Comparison of ENCODE assay signal across 8 cellular contexts in the genomic region with DNA sequence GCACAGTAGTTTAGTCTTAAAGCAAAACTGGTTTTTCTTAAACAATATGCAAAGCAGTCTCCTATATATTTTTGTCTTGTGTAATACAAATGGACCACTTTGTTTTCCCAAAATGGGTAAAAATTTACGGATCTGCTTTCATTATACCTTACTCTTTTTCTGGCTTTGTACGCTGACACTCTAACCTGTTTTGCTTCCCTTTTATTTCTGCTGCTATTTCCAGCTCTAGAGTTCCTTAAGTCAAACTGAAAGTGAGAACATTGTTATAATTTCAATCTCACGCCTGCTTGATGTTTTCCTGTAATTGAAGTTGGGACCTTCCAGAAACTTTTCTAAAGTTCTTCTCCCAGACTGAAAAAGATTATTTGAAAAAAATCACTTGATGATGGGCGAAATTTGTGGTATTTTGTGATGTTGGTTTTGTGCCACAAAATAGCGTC. TPM values are rescaled to one million over a fixed set of nuclear protein-coding genes. Genes with fewer than 3 reads are reported as not detected.
A peak's percentile ranks its signal among the peaks of the same experiment; 100 is the strongest.
DNase-seq lines count a peak whose midpoint lies in the region; TF ChIP-seq lines count a peak whose summit lies in the region.

No MANE protein-coding gene starts in this region.

- H3K79me2 ChIP-seq in neural progenitor cell (ENCODE audit: low read depth): peaks cover 59% of the 10 kb centered on the region

- no peaks in the 10 kb centered on the region for H3K9me3 Mint-ChIP-seq in activated naive CD4-positive, alpha-beta T cell treated with anti-CD3 and anti-CD28 coated beads for 36 hours
- H3K9me3 Mint-ChIP-seq in neural progenitor cell: no peaks in the 10 kb centered on the region

- H3K27me3 ChIP-seq in dorsolateral prefrontal cortex (no peaks in the 10 kb centered on the region), neural progenitor cell (peaks cover 7% of the 10 kb centered on the region)

- peaks cover 7% of the 10 kb centered on the region for H3F3A ChIP-seq in neural progenitor cell (ENCODE audit: low read depth)

- H3K4me1 ChIP-seq in neural progenitor cell: peaks cover 22% of the 10 kb centered on the region

- H2AFZ ChIP-seq in neural progenitor cell (replicated peaks): no peak overlapping the region

- TF ChIP-seq CTCF in dorsolateral prefrontal cortex (IDR thresholded peaks at IDR 0.05 in 54 of 56, conservative IDR thresholded peaks at IDR 0.05 in 2 of 56; ENCODE audit: low read depth in 1 of 56, partially characterized antibody in 56 of 56): no peak
- TF ChIP-seq CTCF in neural progenitor cell (IDR thresholded peaks at IDR 0.05): no peak

- intact Hi-C loops in activated naive CD4-positive, alpha-beta T cell treated with anti-CD3 and anti-CD28 coated beads for 36 hours (cut with micrococcal nuclease): loop anchor here (1.0 to 5.0 kb wide), 15 partner anchors 21 to 796 kb away; a partner anchor contains a TSS
- intact Hi-C loops in dorsolateral prefrontal cortex (cut with DNase I): loop anchor here in 1 of 2 donors (5.0 to 10.0 kb wide), 3 partner anchors 130 to 478 kb away; a partner anchor contains a TSS

- H3K4me1 Mint-ChIP-seq in activated naive CD4-positive, alpha-beta T cell treated with anti-CD3 and anti-CD28 coated beads for 36 hours (ENCODE audit: low read depth): peaks cover 36% of the 10 kb centered on the region
- H3K4me1 Mint-ChIP-seq in neural progenitor cell: peaks cover 23% of the 10 kb centered on the region

- H3K9ac ChIP-seq in neural progenitor cell: no peak overlapping the region

- H3K4me2 ChIP-seq in neural progenitor cell: peak overlapping the region; percentile 85

- H3K36me3 ChIP-seq in neural progenitor cell: no peaks in the 10 kb centered on the region

- CTCF ChIA-PET in activated naive CD4-positive, alpha-beta T cell treated with anti-CD3 and anti-CD28 coated beads for 36 hours (lab: Charles Lee): interaction anchor here (0.7 to 3.9 kb wide), 5 partner anchors 10 to 130 kb away, joined by 3 to 24 read pairs (median 5); no protein-coding TSS in a partner anchor

- no peaks in the 10 kb centered on the region for H3K9me3 ChIP-seq in neural progenitor cell (ENCODE audit: low read depth)

- H3K4me3 Mint-ChIP-seq in activated naive CD4-positive, alpha-beta T cell treated with anti-CD3 and anti-CD28 coated beads for 36 hours: peak overlapping the region; percentile 90
- H3K4me3 Mint-ChIP-seq in neural progenitor cell: peak overlapping the region; percentile 99

- H4K20me1 ChIP-seq in neural progenitor cell (ENCODE audit: low read depth): no peaks in the 10 kb centered on the region

- peaks cover 39% of the 10 kb centered on the region for H3K36me3 Mint-ChIP-seq in activated naive CD4-positive, alpha-beta T cell treated with anti-CD3 and anti-CD28 coated beads for 36 hours (ENCODE audit: low read depth)
- peaks cover 1% of the 10 kb centered on the region for H3K36me3 Mint-ChIP-seq in neural progenitor cell

- H3K27me3 Mint-ChIP-seq in activated naive CD4-positive, alpha-beta T cell treated with anti-CD3 and anti-CD28 coated beads for 36 hours (ENCODE audit: low read depth): no peaks in the 10 kb centered on the region
- H3K27me3 Mint-ChIP-seq in neural progenitor cell (ENCODE audit: insufficient read depth, low read depth): peaks cover 4% of the 10 kb centered on the region

- peak overlapping the region; percentile 97 for H3K27ac Mint-ChIP-seq in activated naive CD4-positive, alpha-beta T cell treated with anti-CD3 and anti-CD28 coated beads for 36 hours
- H3K27ac Mint-ChIP-seq in neural progenitor cell: no peak overlapping the region

- no peak for DNase-seq in activated naive CD4-positive, alpha-beta T cell treated with anti-CD3 and anti-CD28 coated beads for 36 hours
- no peak for DNase-seq in activated naive CD4-positive, alpha-beta T cell treated with Interleukin-2 at 50 U/mL for 16 hours
- peak; percentile 75 for DNase-seq in MV-4-11 (lab: John Stamatoyannopoulos, UW)
- DNase-seq in dorsolateral prefrontal cortex: no peak
- DNase-seq in neural progenitor cell (ENCODE audit: low spot score): no peak
- DNase-seq in AG08395 (ENCODE audit: low spot score): no peak
- DNase-seq in central memory CD4-positive, alpha-beta T cell: no peak
- no peak for DNase-seq in DMS 273 treated with DMSO at 0.1 percent for 48 hours (lab: John Stamatoyannopoulos, UW)

- peak overlapping the region; percentile 72 to 98 (median 89) for H3K4me3 ChIP-seq in dorsolateral prefrontal cortex
- peak overlapping the region; percentile 76 for H3K4me3 ChIP-seq in neural progenitor cell

- H3K27ac ChIP-seq in dorsolateral prefrontal cortex: peak overlapping the region in 55 of 59 donors; percentile 2 to 99 (median 95)
- no peak overlapping the region for H3K27ac ChIP-seq in neural progenitor cell

RNA-seq across cellular contexts. Expression of a gene that starts 1.7 kb away (rescaled TPM):
- total RNA-seq in activated naive CD4-positive, alpha-beta T cell treated with anti-CD3 and anti-CD28 coated beads for 36 hours: 100 to 1,000 TPM; 248 to 255 TPM
- total RNA-seq in dorsolateral prefrontal cortex (100 to 1,000 TPM; 130 to 387 (median 309) TPM), neural progenitor cell (ENCODE audit: low replicate concordance) (42.0 and 54.0 TPM in 2 replicates)
